Comparison of ENCODE assay signal across 26 cellular contexts in genomic region chr6:104575536-104575935, GRCh38.
"Had no signal": no experiment of that assay in that cellular context is flagged by ENCODE, and none has a peak within 500 bp of the region (broad histone marks: within the 10 kb centered on the region; RNA-seq: fewer than 3 reads in every experiment).

No MANE protein-coding gene starts in this region.

- H3K27ac ChIP-seq: dorsolateral prefrontal cortex, epithelial cell of prostate, gastrocnemius medialis, lower lobe of right lung, ovary, psoas muscle, sigmoid colon, stomach, testis, tibial artery had no signal

- H3K9me3 Mint-ChIP-seq: type B pancreatic cell had no signal

- H3K4me1 Mint-ChIP-seq: natural killer cell; stimulated activated effector memory CD8-positive, alpha-beta T cell treated with anti-CD3 and anti-CD28 coated beads, Interleukin-12 subunit alpha, Interleukin-12 subunit beta, amount 100 ng/mL, for 72 hours had no signal

- H3K27me3 ChIP-seq: dorsolateral prefrontal cortex, gastrocnemius medialis, ovary, sigmoid colon, stomach, testis, tibial artery had no signal

- H3K36me3 Mint-ChIP-seq: natural killer cell; stimulated activated effector memory CD8-positive, alpha-beta T cell treated with anti-CD3 and anti-CD28 coated beads, Interleukin-12 subunit alpha, Interleukin-12 subunit beta, amount 100 ng/mL, for 72 hours; type B pancreatic cell had no signal

- ATAC-seq: esophagus mucosa; gastrocnemius medialis; left ventricle myocardium superior; lower lobe of right lung; natural killer cell; psoas muscle; right cardiac atrium; stimulated activated effector memory CD8-positive, alpha-beta T cell treated with anti-CD3 and anti-CD28 coated beads, Interleukin-12 subunit alpha, Interleukin-12 subunit beta, amount 100 ng/mL, for 72 hours had no signal

- H3K4me1 ChIP-seq: gastrocnemius medialis, lower lobe of right lung, psoas muscle, sigmoid colon, stomach, testis had no signal

- FAIRE-seq: colon, keratinocyte had no signal

- DNase-seq: dorsolateral prefrontal cortex; effector CD4-positive, alpha-beta T cell; foreskin fibroblast; gastrocnemius medialis; head of caudate nucleus; left ventricle myocardium superior; lower lobe of right lung; natural killer cell; occipital lobe; ovary; posterior cingulate gyrus; psoas muscle; right cardiac atrium; sigmoid colon; stimulated activated CD4-positive, alpha-beta T cell treated with anti-CD3 and anti-CD28 coated beads, Interleukin-2, amount 100 ng/mL, for 24 hours; stimulated activated CD4-positive, alpha-beta T cell treated with anti-CD3 and anti-CD28 coated beads, Interleukin-4, amount 100 ng/mL, for 24 hours; stimulated activated naive CD4-positive, alpha-beta T cell treated with Interleukin-2 at 50 U/mL for 16 hours; stomach; testis; tibial artery had no signal

- H3K4me3 Mint-ChIP-seq: natural killer cell; stimulated activated effector memory CD8-positive, alpha-beta T cell treated with anti-CD3 and anti-CD28 coated beads, Interleukin-12 subunit alpha, Interleukin-12 subunit beta, amount 100 ng/mL, for 72 hours; type B pancreatic cell had no signal

- H3K9me3 ChIP-seq: gastrocnemius medialis, lower lobe of right lung, ovary, psoas muscle, sigmoid colon, stomach, testis, tibial artery had no signal

- H3K27ac Mint-ChIP-seq: natural killer cell; stimulated activated effector memory CD8-positive, alpha-beta T cell treated with anti-CD3 and anti-CD28 coated beads, Interleukin-12 subunit alpha, Interleukin-12 subunit beta, amount 100 ng/mL, for 72 hours; type B pancreatic cell had no signal

- H3K4me3 ChIP-seq: dorsolateral prefrontal cortex, gastrocnemius medialis, lower lobe of right lung, ovary, psoas muscle, sigmoid colon, stomach, testis, tibial artery had no signal

- H3K36me3 ChIP-seq: gastrocnemius medialis, lower lobe of right lung, ovary, sigmoid colon, stomach, tibial artery had no signal

- H3K27me3 Mint-ChIP-seq: type B pancreatic cell had no signal
